Comparison of ENCODE assay signal across 1 cellular context in the genomic region with DNA sequence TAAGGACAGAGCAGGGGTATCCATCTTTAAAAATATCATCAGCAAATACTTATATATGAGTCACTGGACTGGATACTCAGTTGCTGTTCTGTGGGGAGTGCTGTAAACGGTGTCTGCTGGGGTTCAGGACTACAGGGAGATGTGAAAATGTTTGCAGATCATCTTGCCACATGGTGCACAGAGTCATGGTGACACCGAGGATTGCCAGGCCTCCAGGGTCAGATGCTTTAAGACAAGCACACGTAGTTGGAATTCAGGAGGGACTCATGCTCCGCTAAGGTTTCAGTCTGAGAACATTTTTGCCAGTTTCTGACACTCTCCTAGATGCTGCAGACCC.
TF ChIP-seq lines count a peak whose summit lies in the region.

No MANE protein-coding gene starts in this region.

TF ChIP-seq in GM23338, 12 proteins besides CTCF, POLR2A, EP300 and RAD21 (continued from another document):
- TF ChIP-seq, protein P1, sequence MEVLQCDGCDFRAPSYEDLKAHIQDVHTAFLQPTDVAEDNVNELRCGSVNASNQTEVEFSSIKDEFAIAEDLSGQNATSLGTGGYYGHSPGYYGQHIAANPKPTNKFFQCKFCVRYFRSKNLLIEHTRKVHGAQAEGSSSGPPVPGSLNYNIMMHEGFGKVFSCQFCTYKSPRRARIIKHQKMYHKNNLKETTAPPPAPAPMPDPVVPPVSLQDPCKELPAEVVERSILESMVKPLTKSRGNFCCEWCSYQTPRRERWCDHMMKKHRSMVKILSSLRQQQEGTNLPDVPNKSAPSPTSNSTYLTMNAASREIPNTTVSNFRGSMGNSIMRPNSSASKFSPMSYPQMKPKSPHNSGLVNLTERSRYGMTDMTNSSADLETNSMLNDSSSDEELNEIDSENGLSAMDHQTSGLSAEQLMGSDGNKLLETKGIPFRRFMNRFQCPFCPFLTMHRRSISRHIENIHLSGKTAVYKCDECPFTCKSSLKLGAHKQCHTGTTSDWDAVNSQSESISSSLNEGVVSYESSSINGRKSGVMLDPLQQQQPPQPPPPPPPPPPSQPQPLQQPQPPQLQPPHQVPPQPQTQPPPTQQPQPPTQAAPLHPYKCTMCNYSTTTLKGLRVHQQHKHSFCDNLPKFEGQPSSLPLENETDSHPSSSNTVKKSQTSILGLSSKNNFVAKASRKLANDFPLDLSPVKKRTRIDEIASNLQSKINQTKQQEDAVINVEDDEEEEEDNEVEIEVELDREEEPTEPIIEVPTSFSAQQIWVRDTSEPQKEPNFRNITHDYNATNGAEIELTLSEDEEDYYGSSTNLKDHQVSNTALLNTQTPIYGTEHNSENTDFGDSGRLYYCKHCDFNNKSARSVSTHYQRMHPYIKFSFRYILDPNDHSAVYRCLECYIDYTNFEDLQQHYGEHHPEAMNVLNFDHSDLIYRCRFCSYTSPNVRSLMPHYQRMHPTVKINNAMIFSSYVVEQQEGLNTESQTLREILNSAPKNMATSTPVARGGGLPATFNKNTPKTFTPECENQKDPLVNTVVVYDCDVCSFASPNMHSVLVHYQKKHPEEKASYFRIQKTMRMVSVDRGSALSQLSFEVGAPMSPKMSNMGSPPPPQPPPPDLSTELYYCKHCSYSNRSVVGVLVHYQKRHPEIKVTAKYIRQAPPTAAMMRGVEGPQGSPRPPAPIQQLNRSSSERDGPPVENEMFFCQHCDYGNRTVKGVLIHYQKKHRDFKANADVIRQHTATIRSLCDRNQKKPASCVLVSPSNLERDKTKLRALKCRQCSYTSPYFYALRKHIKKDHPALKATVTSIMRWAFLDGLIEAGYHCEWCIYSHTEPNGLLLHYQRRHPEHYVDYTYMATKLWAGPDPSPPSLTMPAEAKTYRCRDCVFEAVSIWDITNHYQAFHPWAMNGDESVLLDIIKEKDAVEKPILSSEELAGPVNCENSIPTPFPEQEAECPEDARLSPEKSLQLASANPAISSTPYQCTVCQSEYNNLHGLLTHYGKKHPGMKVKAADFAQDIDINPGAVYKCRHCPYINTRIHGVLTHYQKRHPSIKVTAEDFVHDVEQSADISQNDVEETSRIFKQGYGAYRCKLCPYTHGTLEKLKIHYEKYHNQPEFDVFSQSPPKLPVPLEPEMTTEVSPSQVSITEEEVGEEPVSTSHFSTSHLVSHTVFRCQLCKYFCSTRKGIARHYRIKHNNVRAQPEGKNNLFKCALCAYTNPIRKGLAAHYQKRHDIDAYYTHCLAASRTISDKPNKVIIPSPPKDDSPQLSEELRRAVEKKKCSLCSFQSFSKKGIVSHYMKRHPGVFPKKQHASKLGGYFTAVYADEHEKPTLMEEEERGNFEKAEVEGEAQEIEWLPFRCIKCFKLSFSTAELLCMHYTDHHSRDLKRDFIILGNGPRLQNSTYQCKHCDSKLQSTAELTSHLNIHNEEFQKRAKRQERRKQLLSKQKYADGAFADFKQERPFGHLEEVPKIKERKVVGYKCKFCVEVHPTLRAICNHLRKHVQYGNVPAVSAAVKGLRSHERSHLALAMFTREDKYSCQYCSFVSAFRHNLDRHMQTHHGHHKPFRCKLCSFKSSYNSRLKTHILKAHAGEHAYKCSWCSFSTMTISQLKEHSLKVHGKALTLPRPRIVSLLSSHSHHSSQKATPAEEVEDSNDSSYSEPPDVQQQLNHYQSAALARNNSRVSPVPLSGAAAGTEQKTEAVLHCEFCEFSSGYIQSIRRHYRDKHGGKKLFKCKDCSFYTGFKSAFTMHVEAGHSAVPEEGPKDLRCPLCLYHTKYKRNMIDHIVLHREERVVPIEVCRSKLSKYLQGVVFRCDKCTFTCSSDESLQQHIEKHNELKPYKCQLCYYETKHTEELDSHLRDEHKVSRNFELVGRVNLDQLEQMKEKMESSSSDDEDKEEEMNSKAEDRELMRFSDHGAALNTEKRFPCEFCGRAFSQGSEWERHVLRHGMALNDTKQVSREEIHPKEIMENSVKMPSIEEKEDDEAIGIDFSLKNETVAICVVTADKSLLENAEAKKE (CRISPR knock-in tag; IDR thresholded peaks at IDR 0.05), result no peak
- TF ChIP-seq, protein P2, sequence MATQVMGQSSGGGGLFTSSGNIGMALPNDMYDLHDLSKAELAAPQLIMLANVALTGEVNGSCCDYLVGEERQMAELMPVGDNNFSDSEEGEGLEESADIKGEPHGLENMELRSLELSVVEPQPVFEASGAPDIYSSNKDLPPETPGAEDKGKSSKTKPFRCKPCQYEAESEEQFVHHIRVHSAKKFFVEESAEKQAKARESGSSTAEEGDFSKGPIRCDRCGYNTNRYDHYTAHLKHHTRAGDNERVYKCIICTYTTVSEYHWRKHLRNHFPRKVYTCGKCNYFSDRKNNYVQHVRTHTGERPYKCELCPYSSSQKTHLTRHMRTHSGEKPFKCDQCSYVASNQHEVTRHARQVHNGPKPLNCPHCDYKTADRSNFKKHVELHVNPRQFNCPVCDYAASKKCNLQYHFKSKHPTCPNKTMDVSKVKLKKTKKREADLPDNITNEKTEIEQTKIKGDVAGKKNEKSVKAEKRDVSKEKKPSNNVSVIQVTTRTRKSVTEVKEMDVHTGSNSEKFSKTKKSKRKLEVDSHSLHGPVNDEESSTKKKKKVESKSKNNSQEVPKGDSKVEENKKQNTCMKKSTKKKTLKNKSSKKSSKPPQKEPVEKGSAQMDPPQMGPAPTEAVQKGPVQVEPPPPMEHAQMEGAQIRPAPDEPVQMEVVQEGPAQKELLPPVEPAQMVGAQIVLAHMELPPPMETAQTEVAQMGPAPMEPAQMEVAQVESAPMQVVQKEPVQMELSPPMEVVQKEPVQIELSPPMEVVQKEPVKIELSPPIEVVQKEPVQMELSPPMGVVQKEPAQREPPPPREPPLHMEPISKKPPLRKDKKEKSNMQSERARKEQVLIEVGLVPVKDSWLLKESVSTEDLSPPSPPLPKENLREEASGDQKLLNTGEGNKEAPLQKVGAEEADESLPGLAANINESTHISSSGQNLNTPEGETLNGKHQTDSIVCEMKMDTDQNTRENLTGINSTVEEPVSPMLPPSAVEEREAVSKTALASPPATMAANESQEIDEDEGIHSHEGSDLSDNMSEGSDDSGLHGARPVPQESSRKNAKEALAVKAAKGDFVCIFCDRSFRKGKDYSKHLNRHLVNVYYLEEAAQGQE (IDR thresholded peaks at IDR 0.05; ENCODE audit: unreplicated experiment), result no peak
- no peak for TF ChIP-seq ZNF114 (CRISPR knock-in tag; IDR thresholded peaks at IDR 0.05)
